In the genomic region with DNA sequence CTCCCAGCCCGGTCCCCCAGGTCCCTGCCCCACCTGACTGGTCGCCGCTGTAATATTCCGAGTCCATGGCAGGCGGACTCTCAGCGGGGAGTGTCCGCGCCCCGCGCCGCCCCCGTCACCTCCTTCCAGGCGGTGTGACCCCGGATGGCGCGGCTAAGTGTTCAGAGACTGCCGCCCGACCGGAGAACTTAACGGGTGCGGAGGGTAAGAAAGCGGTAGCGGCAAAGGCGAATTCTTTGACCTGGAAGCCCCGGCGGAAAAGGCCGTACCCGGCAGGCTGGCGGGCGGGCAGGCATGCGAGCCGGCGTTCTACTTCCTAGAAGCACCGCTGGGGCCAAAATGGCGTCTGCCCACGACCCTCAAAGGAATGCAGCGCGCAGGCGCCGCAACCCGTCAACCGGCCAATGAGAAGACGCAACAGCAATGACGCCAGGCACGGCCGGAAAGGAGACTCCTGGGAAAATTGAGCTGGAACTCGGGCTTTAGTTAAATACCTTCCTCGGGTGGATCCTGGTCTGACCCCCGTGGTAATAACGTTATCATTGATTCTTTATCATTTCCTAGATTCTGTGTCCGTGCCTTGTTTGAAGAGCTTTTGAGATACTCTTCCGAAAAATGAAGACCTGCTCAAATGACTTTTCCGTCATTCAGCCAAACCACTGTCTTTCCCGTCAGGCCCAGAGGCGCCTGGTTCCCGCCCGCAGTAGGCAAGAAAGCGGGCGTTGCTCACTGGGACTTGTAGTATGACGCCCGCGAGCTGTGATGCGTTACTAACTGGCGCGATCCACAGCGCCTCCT, we compare ENCODE assay signal across 8 cellular contexts. TPM values are rescaled to one million over a fixed set of nuclear protein-coding genes. Genes with fewer than 3 reads are reported as not detected.
DNase-seq lines count a peak whose midpoint lies in the region; TF ChIP-seq lines count a peak whose summit lies in the region.

A gene (minus strand): TSS at position 348 of the 798 bp plus-strand sequence. CDS start 281 bp downstream, at position 67.

- H2AFZ ChIP-seq in H9 (ENCODE audit: low read length), result peak within 1 kb of the TSS; percentile 37

- peak within 1 kb of the TSS; percentile 89 for H3K9ac ChIP-seq in ES-I3 (ENCODE audit: low read depth, low read length)
- peak within 1 kb of the TSS; percentile 97 for H3K9ac ChIP-seq in H9 (ENCODE audit: extremely low read depth, insufficient read length, low read length)

- no peak within 1 kb of the TSS for H2BK15ac ChIP-seq in H9 (ENCODE audit: low read depth, low read length)

- peak within 1 kb of the TSS; percentile 15 for H2BK5ac ChIP-seq in H9 (ENCODE audit: insufficient read length, low read length)

- H3K27ac ChIP-seq in H9 (ENCODE audit: insufficient read length, low read depth, low read length), result peak within 1 kb of the TSS; percentile 69

- peaks cover 16 to 20% of the 10 kb centered on the region in 2 experiments for H3K4me1 Mint-ChIP-seq in H9
- peaks cover 25% of the 10 kb centered on the region for H3K4me1 Mint-ChIP-seq in nephron
- H3K4me1 Mint-ChIP-seq in stimulated activated naive CD8-positive, alpha-beta T cell treated with anti-CD3 and anti-CD28 coated beads, Interleukin-15, Interleukin-2, amounts not matched to agents 100 ng/mL and 50 ng/mL, for 24 hours (ENCODE audit: low read depth), result peaks cover 46% of the 10 kb centered on the region

- H3K9me3 ChIP-seq in ES-I3 (ENCODE audit: control insufficient read depth, insufficient read depth, low read length) (no peaks in the 10 kb centered on the region), H9 (ENCODE audit: control insufficient read depth, low read depth, low read length) (no peaks in the 10 kb centered on the region), MG63 (peaks cover 5% of the 10 kb centered on the region; the same call in 1 of the 2 replicates)

- peaks cover 22% of the 10 kb centered on the region for H3K79me2 ChIP-seq in H9 (ENCODE audit: insufficient read depth, low read length)

- peak within 1 kb of the TSS; percentile 91 to 99 for H3K4me3 Mint-ChIP-seq in H9
- peak within 1 kb of the TSS; percentile 94 to 96 (median 95) for H3K4me3 Mint-ChIP-seq in nephron
- peak within 1 kb of the TSS; percentile 96 for H3K4me3 Mint-ChIP-seq in stimulated activated naive CD8-positive, alpha-beta T cell treated with anti-CD3 and anti-CD28 coated beads, Interleukin-15, Interleukin-2, amounts not matched to agents 100 ng/mL and 50 ng/mL, for 24 hours

- peak within 1 kb of the TSS; percentile 83 for H4K91ac ChIP-seq in H9 (ENCODE audit: insufficient read length, low read depth, low read length)

- peak within 1 kb of the TSS; percentile 97 for H3K14ac ChIP-seq in H9 (ENCODE audit: insufficient read depth, low read length)

- TF ChIP-seq CTCF in H9 (conservative IDR thresholded peaks at IDR 0.05), result no peak
- peak; percentile 30 for TF ChIP-seq CTCF in fibroblast of the aortic adventitia (IDR thresholded peaks at IDR 0.05; ENCODE audit: insufficient read depth, low read length)
- TF ChIP-seq CTCF in nephron (IDR thresholded peaks at IDR 0.05; ENCODE audit: unreplicated experiment in 3 of 3), result peak in 2 of 3 experiments; percentile 34

- no peak within 1 kb of the TSS for H3K56ac ChIP-seq in H9 (ENCODE audit: insufficient read length, low read depth, low read length)

- no peak within 1 kb of the TSS for H4K8ac ChIP-seq in H9 (replicated peaks; ENCODE audit: insufficient read length, low read depth, low read length)

- H2BK12ac ChIP-seq in H9 (ENCODE audit: insufficient read length, low read depth, low read length), result no peak within 1 kb of the TSS

- H3K4me1 ChIP-seq in ES-I3 (ENCODE audit: insufficient read depth, low read length) (peaks cover 15% of the 10 kb centered on the region; the same call in 1 of the 2 replicates), H9 (ENCODE audit: insufficient read depth, low read length) (no peaks in the 10 kb centered on the region; the same call in 1 of the 2 replicates)

- H3K27ac Mint-ChIP-seq in H9 (peak within 1 kb of the TSS; percentile 99 to 100 (median 99)), nephron (peak within 1 kb of the TSS; percentile 97 to 99 (median 99))
- peak within 1 kb of the TSS; percentile 98 for H3K27ac Mint-ChIP-seq in stimulated activated naive CD8-positive, alpha-beta T cell treated with anti-CD3 and anti-CD28 coated beads, Interleukin-15, Interleukin-2, amounts not matched to agents 100 ng/mL and 50 ng/mL, for 24 hours

- H3K27me3 ChIP-seq in H9 (ENCODE audit: insufficient read depth, low read length), result no peaks in the 10 kb centered on the region
- no peaks in the 10 kb centered on the region for H3K27me3 ChIP-seq in MG63

- H3K36me3 ChIP-seq in ES-I3 (ENCODE audit: insufficient read depth, low read length) (peaks cover 9% of the 10 kb centered on the region; the same call in 1 of the 2 replicates), MG63 (peaks cover 27% of the 10 kb centered on the region)

- peaks cover 6 to 7% of the 10 kb centered on the region in 2 experiments for H3K9me3 Mint-ChIP-seq in H9
- H3K9me3 Mint-ChIP-seq in nephron, result peaks cover 3% of the 10 kb centered on the region
- no peaks in the 10 kb centered on the region for H3K9me3 Mint-ChIP-seq in stimulated activated naive CD8-positive, alpha-beta T cell treated with anti-CD3 and anti-CD28 coated beads, Interleukin-15, Interleukin-2, amounts not matched to agents 100 ng/mL and 50 ng/mL, for 24 hours

- peak within 1 kb of the TSS; percentile 84 for H3K4me2 ChIP-seq in H9 (ENCODE audit: insufficient read depth, insufficient read length, low read length)

- H4K5ac ChIP-seq in H9 (ENCODE audit: insufficient read length, low read depth, low read length), result peak within 1 kb of the TSS; percentile 45

- no CpG with 5 or more reads among the region's 66 CpGs for WGBS in H9 (ENCODE audit: extremely low coverage, insufficient read length, low lambda C conversion rate)

- H2BK120ac ChIP-seq in H9 (ENCODE audit: low read depth, low read length, poor library complexity, severe bottlenecking), result no peak within 1 kb of the TSS

- peak within 1 kb of the TSS; percentile 78 for H3K4me3 ChIP-seq in MG63
- peak within 1 kb of the TSS; percentile 90 for H3K4me3 ChIP-seq in fibroblast of the aortic adventitia (ENCODE audit: low read depth, low read length)

- peaks cover 9% of the 10 kb centered on the region for H3K23me2 ChIP-seq in H9 (ENCODE audit: insufficient read length, low read depth, low read length, poor library complexity, severe bottlenecking)

- no peak within 1 kb of the TSS for H2BK20ac ChIP-seq in H9 (ENCODE audit: low read depth, low read length, poor library complexity, severe bottlenecking)

- peaks cover 3% of the 10 kb centered on the region for H3K27me3 Mint-ChIP-seq in H9 (ENCODE audit: low read depth)
- no peaks in the 10 kb centered on the region for H3K27me3 Mint-ChIP-seq in nephron (ENCODE audit: low read depth)
- H3K27me3 Mint-ChIP-seq in stimulated activated naive CD8-positive, alpha-beta T cell treated with anti-CD3 and anti-CD28 coated beads, Interleukin-15, Interleukin-2, amounts not matched to agents 100 ng/mL and 50 ng/mL, for 24 hours, result no peaks in the 10 kb centered on the region

- no peak within 1 kb of the TSS for H3K23ac ChIP-seq in H9 (ENCODE audit: insufficient read length, low read depth, low read length)

- H3T11ph ChIP-seq in H9 (ENCODE audit: low read length), result no peak within 1 kb of the TSS

- no peaks in the 10 kb centered on the region for H4K20me1 ChIP-seq in H9 (ENCODE audit: control insufficient read depth, insufficient read depth, insufficient read length)

- H3K79me1 ChIP-seq in H9 (ENCODE audit: insufficient read depth, low read depth, low read length, poor library complexity, severe bottlenecking), result peaks cover 3% of the 10 kb centered on the region

- H3K36me3 Mint-ChIP-seq in H9 (ENCODE audit: insufficient read depth in 1 of 3, low read depth in 3 of 3), result peaks cover 5 to 25% (median 23%) of the 10 kb centered on the region in 3 experiments
- H3K36me3 Mint-ChIP-seq in nephron (ENCODE audit: low read depth), result peaks cover 14% of the 10 kb centered on the region
- H3K36me3 Mint-ChIP-seq in stimulated activated naive CD8-positive, alpha-beta T cell treated with anti-CD3 and anti-CD28 coated beads, Interleukin-15, Interleukin-2, amounts not matched to agents 100 ng/mL and 50 ng/mL, for 24 hours (ENCODE audit: low read depth), result peaks cover 24% of the 10 kb centered on the region

- peak within 1 kb of the TSS; percentile 93 for H3K18ac ChIP-seq in H9 (ENCODE audit: insufficient read length, low read depth, low read length)

- H3K4ac ChIP-seq in H9 (ENCODE audit: low read depth, low read length), result 0 out of 2 replicates have a peak within 1 kb of the TSS, but pooled peaks have one; percentile 42

- DNase-seq in H9 (peak; percentile 96), MG63 (peak; percentile 95), SHP77 treated with DMSO at 0.1 percent for 48 hours (lab: John Stamatoyannopoulos, UW) (peak; percentile 95), fibroblast of the aortic adventitia (ENCODE audit: low read depth) (peak; percentile 97)
- DNase-seq in activated effector memory CD4-positive, alpha-beta T cell treated with anti-CD3 and anti-CD28 coated beads, Interleukin-2, amount 50 U/mL, for 16 hours, result peak; percentile 97

- no peak within 1 kb of the TSS for H2AK5ac ChIP-seq in H9 (ENCODE audit: insufficient read length, low read length)

RNA-seq across cellular contexts. Expression of the gene that starts here (rescaled TPM):
- total RNA-seq in H9 (2021), result 61.0 and 66.2 TPM in 2 replicates
- total RNA-seq in MG63 (2014; rRNA removed; shearing (Covaris generic); ENCODE audit: low replicate concordance), result 26.2 and 29.0 TPM in 2 replicates
- total RNA-seq in fibroblast of the aortic adventitia (ENCODE audit: low replicate concordance), result 37.7 and 176 TPM in 2 replicates

Comparison
In these comparisons a context has a peak if more than half of its experiments do, and no peak if none do; other contexts are left out.
1. Peak in every context shown above with its lines: DNase-seq, H3K4me3 ChIP-seq and H3K27ac ChIP-seq.